Comparison of ENCODE assay signal across 1 cellular context in genomic region chr9:21812945-21813568, GRCh38.
TF ChIP-seq lines count a peak whose summit lies in the region.

No MANE protein-coding gene starts in this region.

TF ChIP-seq in WTC11, 78 proteins besides CTCF, POLR2A, EP300 and RAD21 (continued from another document):
- TF ChIP-seq, protein P1, sequence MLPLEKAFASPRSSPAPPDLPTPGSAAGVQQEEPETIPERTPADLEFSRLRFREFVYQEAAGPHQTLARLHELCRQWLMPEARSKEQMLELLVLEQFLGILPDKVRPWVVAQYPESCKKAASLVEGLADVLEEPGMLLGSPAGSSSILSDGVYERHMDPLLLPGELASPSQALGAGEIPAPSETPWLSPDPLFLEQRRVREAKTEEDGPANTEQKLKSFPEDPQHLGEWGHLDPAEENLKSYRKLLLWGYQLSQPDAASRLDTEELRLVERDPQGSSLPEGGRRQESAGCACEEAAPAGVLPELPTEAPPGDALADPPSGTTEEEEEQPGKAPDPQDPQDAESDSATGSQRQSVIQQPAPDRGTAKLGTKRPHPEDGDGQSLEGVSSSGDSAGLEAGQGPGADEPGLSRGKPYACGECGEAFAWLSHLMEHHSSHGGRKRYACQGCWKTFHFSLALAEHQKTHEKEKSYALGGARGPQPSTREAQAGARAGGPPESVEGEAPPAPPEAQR (CRISPR knock-in tag; IDR thresholded peaks at IDR 0.05), result no peak
- TF ChIP-seq USF1 (CRISPR knock-in tag; IDR thresholded peaks at IDR 0.05) (no peak), ETV6 (CRISPR knock-in tag; IDR thresholded peaks at IDR 0.05) (no peak), NR1H2 (CRISPR knock-in tag; IDR thresholded peaks at IDR 0.05) (no peak), HMGXB4 (CRISPR knock-in tag; IDR thresholded peaks at IDR 0.05) (no peak), FOXJ3 (CRISPR knock-in tag; IDR thresholded peaks at IDR 0.05; ENCODE audit: borderline replicate concordance) (no peak), GABPB1 (CRISPR knock-in tag; IDR thresholded peaks at IDR 0.05) (no peak)
- TF ChIP-seq, protein P2, sequence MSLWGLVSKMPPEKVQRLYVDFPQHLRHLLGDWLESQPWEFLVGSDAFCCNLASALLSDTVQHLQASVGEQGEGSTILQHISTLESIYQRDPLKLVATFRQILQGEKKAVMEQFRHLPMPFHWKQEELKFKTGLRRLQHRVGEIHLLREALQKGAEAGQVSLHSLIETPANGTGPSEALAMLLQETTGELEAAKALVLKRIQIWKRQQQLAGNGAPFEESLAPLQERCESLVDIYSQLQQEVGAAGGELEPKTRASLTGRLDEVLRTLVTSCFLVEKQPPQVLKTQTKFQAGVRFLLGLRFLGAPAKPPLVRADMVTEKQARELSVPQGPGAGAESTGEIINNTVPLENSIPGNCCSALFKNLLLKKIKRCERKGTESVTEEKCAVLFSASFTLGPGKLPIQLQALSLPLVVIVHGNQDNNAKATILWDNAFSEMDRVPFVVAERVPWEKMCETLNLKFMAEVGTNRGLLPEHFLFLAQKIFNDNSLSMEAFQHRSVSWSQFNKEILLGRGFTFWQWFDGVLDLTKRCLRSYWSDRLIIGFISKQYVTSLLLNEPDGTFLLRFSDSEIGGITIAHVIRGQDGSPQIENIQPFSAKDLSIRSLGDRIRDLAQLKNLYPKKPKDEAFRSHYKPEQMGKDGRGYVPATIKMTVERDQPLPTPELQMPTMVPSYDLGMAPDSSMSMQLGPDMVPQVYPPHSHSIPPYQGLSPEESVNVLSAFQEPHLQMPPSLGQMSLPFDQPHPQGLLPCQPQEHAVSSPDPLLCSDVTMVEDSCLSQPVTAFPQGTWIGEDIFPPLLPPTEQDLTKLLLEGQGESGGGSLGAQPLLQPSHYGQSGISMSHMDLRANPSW (CRISPR knock-in tag; conservative IDR thresholded peaks at IDR 0.05; ENCODE audit: low read depth), result no peak
- TF ChIP-seq, protein P3, sequence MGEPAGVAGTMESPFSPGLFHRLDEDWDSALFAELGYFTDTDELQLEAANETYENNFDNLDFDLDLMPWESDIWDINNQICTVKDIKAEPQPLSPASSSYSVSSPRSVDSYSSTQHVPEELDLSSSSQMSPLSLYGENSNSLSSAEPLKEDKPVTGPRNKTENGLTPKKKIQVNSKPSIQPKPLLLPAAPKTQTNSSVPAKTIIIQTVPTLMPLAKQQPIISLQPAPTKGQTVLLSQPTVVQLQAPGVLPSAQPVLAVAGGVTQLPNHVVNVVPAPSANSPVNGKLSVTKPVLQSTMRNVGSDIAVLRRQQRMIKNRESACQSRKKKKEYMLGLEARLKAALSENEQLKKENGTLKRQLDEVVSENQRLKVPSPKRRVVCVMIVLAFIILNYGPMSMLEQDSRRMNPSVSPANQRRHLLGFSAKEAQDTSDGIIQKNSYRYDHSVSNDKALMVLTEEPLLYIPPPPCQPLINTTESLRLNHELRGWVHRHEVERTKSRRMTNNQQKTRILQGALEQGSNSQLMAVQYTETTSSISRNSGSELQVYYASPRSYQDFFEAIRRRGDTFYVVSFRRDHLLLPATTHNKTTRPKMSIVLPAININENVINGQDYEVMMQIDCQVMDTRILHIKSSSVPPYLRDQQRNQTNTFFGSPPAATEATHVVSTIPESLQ (CRISPR knock-in tag; IDR thresholded peaks at IDR 0.05), result no peak
